ENCODE assay signal across 7 cellular contexts in genomic region chrX:47129879-47130358, GRCh38. TPM values are rescaled to one million over a fixed set of nuclear protein-coding genes. Genes with fewer than 3 reads are reported as not detected.
DNase-seq lines count a peak whose midpoint lies in the region; FAIRE-seq and TF ChIP-seq lines count a peak whose summit lies in the region.

No MANE protein-coding gene starts in this region.

- no peaks in the 10 kb centered on the region for H3K4me1 ChIP-seq in small intestine (ENCODE audit: control insufficient read depth in 2 of 2, insufficient read depth in 1 of 2, low read depth in 1 of 2, low read length in 1 of 2)

- CTCF ChIA-PET in HEK293T (lab: Yijun Ruan, JAX): interaction anchor here (1.5 kb wide), 1 partner anchor 15 kb away, joined by 4 read pairs; the partner anchor contains the start of gene RBM10

- POLR2A ChIA-PET in HEK293T (lab: Yijun Ruan, JAX): interaction anchor here (0.6 to 5.3 kb wide), 12 partner anchors 8 to 545 kb away, joined by 3 to 76 read pairs (median 4); partner anchors contain the start of genes NDUFB11 and RBM10

- H3K27me3 ChIP-seq in small intestine (ENCODE audit: control insufficient read depth in 2 of 2, insufficient read depth in 2 of 2, low read length in 2 of 2): no peaks in the 10 kb centered on the region

- H3K27ac ChIP-seq in VCaP (peak overlapping the region; percentile 76), small intestine (ENCODE audit: low read depth in 1 of 2, low read length in 1 of 2) (peak overlapping the region in 1 of 2 donors; percentile 44)

- FAIRE-seq in small intestine (lab: Jason Lieb, UNC): no peak

- WGBS in small intestine, 3 donors: 20 to 47% (median 23%) methylated on average over 11 of the region's 11 CpGs

- DNase-seq in HEK293T (ENCODE audit: extremely low spot score) (no peak), globus pallidus (ENCODE audit: low spot score) (peak; percentile 20), small intestine (no peak), NCI-H128 (lab: John Stamatoyannopoulos, UW; ENCODE audit: unreplicated experiment) (no peak), HCEC 1CT (no peak)
- no peak for DNase-seq in stimulated activated CD4-positive, alpha-beta T cell treated with anti-CD3 and anti-CD28 coated beads, Interleukin-1b, Interleukin-23, amount 100 ng/mL, for 48 hours

- H3K36me3 ChIP-seq in small intestine (ENCODE audit: control insufficient read depth in 2 of 2, insufficient read depth in 2 of 2, low read length in 2 of 2): no peaks in the 10 kb centered on the region

- H3K9me3 ChIP-seq in small intestine (ENCODE audit: control insufficient read depth, low read depth): no peaks in the 10 kb centered on the region

- TF ChIP-seq CTCF in VCaP (conservative IDR thresholded peaks at IDR 0.05): no peak

- peak overlapping the region; percentile 36 to 64 for H3K4me3 ChIP-seq in small intestine (ENCODE audit: low read depth in 1 of 2, low read length in 2 of 2)

TF ChIP-seq in HEK293T, 16 proteins besides CTCF, POLR2A, EP300 and RAD21:
- TF ChIP-seq FOXA1 (IDR thresholded peaks at IDR 0.05) (no peak), FOXK2 (IDR thresholded peaks at IDR 0.05) (no peak), SUZ12 (IDR thresholded peaks at IDR 0.05) (no peak), ZNF384 (IDR thresholded peaks at IDR 0.05) (peak; percentile 58; the same call in 1 of the 2 replicates), LEF1 (IDR thresholded peaks at IDR 0.05; ENCODE audit: borderline replicate concordance) (no peak)

RNA-seq across cellular contexts. Expression of gene NDUFB11, which starts 14.6 kb away (rescaled TPM):
- 100 to 1,000 TPM in 2 of 3 donors, 10 to 100 TPM in 1; 89.7 to 109 (median 108) TPM for polyA plus RNA-seq in small intestine

RNA-seq across cellular contexts. Expression of gene RBM10, which starts 15.1 kb away (rescaled TPM):
- 10 to 100 TPM; 27.8 to 36.2 (median 35.1) TPM for polyA plus RNA-seq in small intestine

RNA-seq across cellular contexts. Expression of gene RGN, which starts 51.7 kb away (rescaled TPM):
- polyA plus RNA-seq in small intestine: 10 to 100 TPM in 2 of 3 donors, 1 to 10 TPM in 1; 1.8 to 48.8 (median 17.3) TPM
